ENCODE assay signal across 1 cellular context in the genomic region with DNA sequence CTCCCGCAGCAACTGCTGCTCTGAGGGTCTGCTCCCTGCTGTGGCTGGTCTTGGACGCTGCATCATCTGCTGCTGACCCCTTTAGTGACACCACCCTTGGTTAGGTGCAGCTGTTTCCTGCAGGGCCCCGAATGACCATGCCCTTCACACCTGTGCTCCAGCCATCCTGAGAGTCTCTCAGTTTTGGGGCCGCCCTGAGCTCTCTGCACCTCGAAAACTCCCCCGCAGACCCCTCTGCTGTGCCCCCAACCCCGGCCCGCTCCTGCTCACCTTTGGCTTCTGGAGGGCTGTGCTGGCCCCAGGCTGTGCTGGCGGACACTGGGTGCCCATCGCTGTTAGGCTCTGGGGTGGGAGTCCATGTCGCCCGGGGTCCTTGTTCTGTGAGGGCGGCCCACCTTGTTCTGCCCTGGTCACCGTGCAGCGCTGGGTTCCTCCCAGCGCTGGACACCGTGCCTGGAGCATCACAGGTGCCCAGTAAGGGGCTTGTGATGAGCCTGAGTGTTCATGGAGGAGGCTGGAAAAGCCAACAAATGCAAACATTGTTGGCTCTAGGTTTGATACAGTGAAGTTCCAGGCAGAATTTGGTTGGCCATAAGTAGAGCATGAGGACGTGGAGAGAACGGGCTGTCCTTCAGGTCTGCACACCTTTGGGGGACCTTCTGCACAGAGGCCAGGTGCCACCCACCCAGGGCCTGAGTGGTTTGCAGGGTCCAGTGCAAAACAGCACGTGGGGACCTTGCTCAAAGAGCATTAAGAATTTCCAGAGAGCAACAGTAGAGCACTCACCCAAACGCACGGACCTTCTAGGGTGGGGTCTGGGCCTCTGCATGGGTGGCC.
TF ChIP-seq lines count a peak whose summit lies in the region.

No MANE protein-coding gene starts in this region.

TF ChIP-seq in GM12878, 131 proteins besides CTCF, POLR2A, EP300 and RAD21:
- TF ChIP-seq, protein P1, sequence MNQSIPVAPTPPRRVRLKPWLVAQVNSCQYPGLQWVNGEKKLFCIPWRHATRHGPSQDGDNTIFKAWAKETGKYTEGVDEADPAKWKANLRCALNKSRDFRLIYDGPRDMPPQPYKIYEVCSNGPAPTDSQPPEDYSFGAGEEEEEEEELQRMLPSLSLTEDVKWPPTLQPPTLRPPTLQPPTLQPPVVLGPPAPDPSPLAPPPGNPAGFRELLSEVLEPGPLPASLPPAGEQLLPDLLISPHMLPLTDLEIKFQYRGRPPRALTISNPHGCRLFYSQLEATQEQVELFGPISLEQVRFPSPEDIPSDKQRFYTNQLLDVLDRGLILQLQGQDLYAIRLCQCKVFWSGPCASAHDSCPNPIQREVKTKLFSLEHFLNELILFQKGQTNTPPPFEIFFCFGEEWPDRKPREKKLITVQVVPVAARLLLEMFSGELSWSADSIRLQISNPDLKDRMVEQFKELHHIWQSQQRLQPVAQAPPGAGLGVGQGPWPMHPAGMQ (IDR thresholded peaks at IDR 0.05; ENCODE audit: borderline replicate concordance), result no peak
- TF ChIP-seq BMI1 (IDR thresholded peaks at IDR 0.05; ENCODE audit: borderline replicate concordance) (no peak), ETV6 (conservative IDR thresholded peaks at IDR 0.05 in 1 of 2, IDR thresholded peaks at IDR 0.05 in 1 of 2; ENCODE audit: borderline replicate concordance in 1 of 2, low read depth in 1 of 2) (no peak), SREBF1 (IDR thresholded peaks at IDR 0.05; ENCODE audit: low read length) (no peak), MYB (IDR thresholded peaks at IDR 0.05; ENCODE audit: borderline replicate concordance, low read depth, low read length) (no peak), SPI1 (IDR thresholded peaks at IDR 0.05; ENCODE audit: borderline replicate concordance, insufficient read depth, low read depth, low read length) (no peak), ZNF207 (IDR thresholded peaks at IDR 0.05; ENCODE audit: borderline replicate concordance) (no peak), TBL1XR1 (IDR thresholded peaks at IDR 0.05; ENCODE audit: low read depth, low read length) (no peak), ASH2L (IDR thresholded peaks at IDR 0.05; ENCODE audit: borderline replicate concordance, low read depth) (no peak), HDAC2 (IDR thresholded peaks at IDR 0.05) (no peak)
- TF ChIP-seq, protein P2, sequence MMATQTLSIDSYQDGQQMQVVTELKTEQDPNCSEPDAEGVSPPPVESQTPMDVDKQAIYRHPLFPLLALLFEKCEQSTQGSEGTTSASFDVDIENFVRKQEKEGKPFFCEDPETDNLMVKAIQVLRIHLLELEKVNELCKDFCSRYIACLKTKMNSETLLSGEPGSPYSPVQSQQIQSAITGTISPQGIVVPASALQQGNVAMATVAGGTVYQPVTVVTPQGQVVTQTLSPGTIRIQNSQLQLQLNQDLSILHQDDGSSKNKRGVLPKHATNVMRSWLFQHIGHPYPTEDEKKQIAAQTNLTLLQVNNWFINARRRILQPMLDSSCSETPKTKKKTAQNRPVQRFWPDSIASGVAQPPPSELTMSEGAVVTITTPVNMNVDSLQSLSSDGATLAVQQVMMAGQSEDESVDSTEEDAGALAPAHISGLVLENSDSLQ (IDR thresholded peaks at IDR 0.05), result no peak
